Comparison of ENCODE assay signal across 15 cellular contexts in genomic region chr11:75431533-75432525, GRCh38. TPM values are rescaled to one million over a fixed set of nuclear protein-coding genes. Genes with fewer than 3 reads are reported as not detected.
DNase-seq lines count a peak whose midpoint lies in the region; ATAC-seq, FAIRE-seq and TF ChIP-seq lines count a peak whose summit lies in the region.
"Had no signal": no experiment of that assay in that cellular context is flagged by ENCODE, and none has a peak within 500 bp of the region (broad histone marks: within the 10 kb centered on the region; RNA-seq: fewer than 3 reads in every experiment).

No MANE protein-coding gene starts in this region.

- peak overlapping the region; percentile 32 for H3K27ac Mint-ChIP-seq in T-helper 17 cell
- H3K27ac Mint-ChIP-seq: activated naive CD8-positive, alpha-beta T cell treated with anti-CD3 and anti-CD28 coated beads, Interleukin-2, amount 10 ng/mL, durations not matched to agents 7 days and 5 days; T-helper 1 cell treated with Interleukin-12 subunit alpha and Interleukin-12 subunit beta and Interleukin-4 antibody, amounts not matched to agents 30 μg/mL and 1 μg/mL, for 36 hours had no signal

- no peak for TF ChIP-seq CTCF in 22Rv1 (IDR thresholded peaks at IDR 0.05)
- no peak for TF ChIP-seq CTCF in foreskin keratinocyte (conservative IDR thresholded peaks at IDR 0.05)
- TF ChIP-seq CTCF in upper lobe of right lung (IDR thresholded peaks at IDR 0.05) = no peak

- H3K4me3 ChIP-seq in upper lobe of right lung = no peak overlapping the region

- H3K27ac ChIP-seq in 22Rv1 = peak overlapping the region; percentile 82; the same call in 1 of the 2 replicates
- H3K27ac ChIP-seq in foreskin keratinocyte = no peak overlapping the region
- no peak overlapping the region for H3K27ac ChIP-seq in upper lobe of right lung
- H3K27ac ChIP-seq: BLaER1 treated with 17β-estradiol and CSF1 and Interleukin-3, amounts not matched to agents 10 nM and 100 nM had no signal

- FAIRE-seq in GM19239 (lab: Jason Lieb, UNC) = no peak

- H3K36me3 Mint-ChIP-seq in T-helper 17 cell (ENCODE audit: low read depth) = peaks cover 2% of the 10 kb centered on the region

- intact Hi-C loops in upper lobe of right lung (cut with DNase I) = no loop called here

- DNase-seq in ELR (ENCODE audit: low read depth) (peak; percentile 39), T-helper 17 cell (no peak), iPS-NIHi7 (ENCODE audit: extremely low spot score) (peak; percentile 36), foreskin keratinocyte (no peak), upper lobe of right lung (no peak), GM19239 (ENCODE audit: insufficient read length, low spot score) (no peak)
- DNase-seq in activated CD4-positive, CD25-positive, alpha-beta regulatory T cell treated with anti-CD3 and anti-CD28 coated beads, Interleukin-2, amount 50 U/mL, for 72 hours = no peak
- DNase-seq: activated naive CD8-positive, alpha-beta T cell treated with anti-CD3 and anti-CD28 coated beads, Interleukin-2, amount 10 ng/mL, durations not matched to agents 7 days and 5 days; cortex of kidney; kidney glomerular epithelial cell; NCI-H2081; stimulated activated CD8-positive, alpha-beta memory T cell treated with anti-CD3 and anti-CD28 coated beads, Interleukin-4, amount 100 ng/mL, for 48 hours had no signal

- no peaks in the 10 kb centered on the region for H3K36me3 ChIP-seq in upper lobe of right lung

- H3K4me1 Mint-ChIP-seq in T-helper 17 cell = peaks cover 25% of the 10 kb centered on the region

- peaks cover 23% of the 10 kb centered on the region for H3K27me3 Mint-ChIP-seq in T-helper 17 cell

- no peaks in the 10 kb centered on the region for H3K4me1 ChIP-seq in foreskin keratinocyte
- H3K4me1 ChIP-seq in upper lobe of right lung = peaks cover 12% of the 10 kb centered on the region

- peak overlapping the region; percentile 91 for H3K4me3 Mint-ChIP-seq in T-helper 17 cell

- H3K27me3 ChIP-seq in foreskin keratinocyte (peaks cover 56% of the 10 kb centered on the region), upper lobe of right lung (peaks cover 13% of the 10 kb centered on the region)

- H3K9me3 ChIP-seq in T-helper 17 cell (ENCODE audit: control insufficient read depth, low read length, poor library complexity, severe bottlenecking) (no peaks in the 10 kb centered on the region), upper lobe of right lung (no peaks in the 10 kb centered on the region)

- no peak for ATAC-seq in T-helper 17 cell
- no peak for ATAC-seq in foreskin keratinocyte
- ATAC-seq in upper lobe of right lung = no peak

RNA-seq across cellular contexts. Expression of gene KLHL35, which starts 1.2 kb away (rescaled TPM):
- 1 to 10 TPM; 1.3 to 3.1 TPM for total RNA-seq in T-helper 17 cell
- total RNA-seq in foreskin keratinocyte = 0.25 and 0.95 TPM in 2 replicates
- 0.23 and 1.2 TPM in 2 replicates for polyA plus RNA-seq in foreskin keratinocyte
- total RNA-seq in upper lobe of right lung = 3.4 TPM

RNA-seq across cellular contexts. Expression of gene RPS3, which starts 32.5 kb away (rescaled TPM):
- total RNA-seq in T-helper 17 cell = 1,000 to 10,000 TPM; 4,448 to 4,546 TPM
- 2,535 and 3,000 TPM in 2 replicates for total RNA-seq in foreskin keratinocyte
- 4,692 and 4,741 TPM in 2 replicates for polyA plus RNA-seq in foreskin keratinocyte
- total RNA-seq in upper lobe of right lung = 1,778 TPM

Comparison
In these comparisons a context has a peak if more than half of its experiments do, and no peak if none do; other contexts are left out.
1. DNase-seq: peak in ELR (single experiment) and iPS-NIHi7 (single experiment); none in T-helper 17 cell (0 of 3), foreskin keratinocyte (0 of 2), activated CD4-positive, CD25-positive, alpha-beta regulatory T cell treated with anti-CD3 and anti-CD28 coated beads, Interleukin-2, amount 50 U/mL, for 72 hours (single experiment), upper lobe of right lung (single experiment) and GM19239 (single experiment).